14 cellular contexts compared by ENCODE assay signal in the genomic region with DNA sequence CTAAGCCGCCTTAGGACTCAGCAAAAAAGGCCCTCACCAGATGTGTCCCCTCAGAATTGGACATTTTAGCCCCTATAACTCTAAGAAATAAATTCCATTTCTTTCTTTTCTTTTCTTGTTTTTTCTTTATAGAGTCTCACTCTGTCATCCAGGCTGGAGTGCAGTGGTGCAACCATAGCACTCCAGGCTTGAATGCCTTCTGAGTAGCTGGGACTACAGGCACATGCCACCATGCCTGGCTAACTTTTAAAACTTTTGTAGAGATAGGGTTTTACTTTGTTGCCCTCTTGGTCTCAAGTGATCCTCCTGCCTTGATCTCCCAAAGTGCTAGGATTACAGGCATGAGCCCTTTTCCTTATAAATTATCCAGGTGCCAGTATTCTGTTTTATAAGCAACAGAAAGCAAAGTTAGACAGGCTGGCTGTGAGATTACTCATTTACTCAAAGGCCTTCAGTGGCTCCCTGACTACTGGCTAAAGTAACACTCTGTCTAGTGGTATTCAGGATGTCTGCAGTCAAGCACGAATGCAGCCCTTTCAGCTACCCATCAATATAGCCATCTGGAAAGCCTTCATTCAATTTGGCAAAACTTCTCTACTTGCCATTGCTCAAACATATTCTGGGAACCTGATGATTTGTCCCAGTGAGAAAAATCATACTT.
DNase-seq lines count a peak whose midpoint lies in the region; ATAC-seq and TF ChIP-seq lines count a peak whose summit lies in the region.
"Had no signal": no experiment of that assay in that cellular context is flagged by ENCODE, and none has a peak within 500 bp of the region (broad histone marks: within the 10 kb centered on the region; RNA-seq: fewer than 3 reads in every experiment).

No MANE protein-coding gene starts in this region.

- H3K36me3 ChIP-seq in heart right ventricle = peaks cover 0 to 29% (median 0%) of the 10 kb centered on the region in 9 donors
- no peaks in the 10 kb centered on the region for H3K36me3 ChIP-seq in smooth muscle cell (ENCODE audit: low read depth)
- H3K36me3 ChIP-seq: SJSA1 had no signal

- no peaks in the 10 kb centered on the region for H3K27me3 Mint-ChIP-seq in T-helper 1 cell treated with Interleukin-12 subunit alpha and Interleukin-12 subunit beta and Interleukin-4 antibody, amounts not matched to agents 30 μg/mL and 1 μg/mL, for 36 hours (ENCODE audit: low read depth)
- H3K27me3 Mint-ChIP-seq in T-helper 2 cell treated with Interferon-gamma antibody and Interleukin-4, amounts not matched to agents 5 μg/mL and 100 μg/mL, for 36 hours (ENCODE audit: low read depth) = no peaks in the 10 kb centered on the region
- H3K27me3 Mint-ChIP-seq in nephron progenitor cell (ENCODE audit: low read depth, poor library complexity) = peaks cover 3% of the 10 kb centered on the region

- peak overlapping the region; percentile 92 for H3K27ac Mint-ChIP-seq in T-helper 1 cell treated with Interleukin-12 subunit alpha and Interleukin-12 subunit beta and Interleukin-4 antibody, amounts not matched to agents 30 μg/mL and 1 μg/mL, for 36 hours
- peak overlapping the region; percentile 97 for H3K27ac Mint-ChIP-seq in T-helper 2 cell treated with Interferon-gamma antibody and Interleukin-4, amounts not matched to agents 5 μg/mL and 100 μg/mL, for 36 hours
- peak overlapping the region; percentile 48 for H3K27ac Mint-ChIP-seq in nephron progenitor cell

- no peak overlapping the region for H3K4me3 ChIP-seq in heart right ventricle
- no peak overlapping the region for H3K4me3 ChIP-seq in smooth muscle cell
- H3K4me3 ChIP-seq: left ventricle myocardium inferior, SJSA1 had no signal

- H3K27me3 ChIP-seq in heart right ventricle = no peaks in the 10 kb centered on the region
- no peaks in the 10 kb centered on the region for H3K27me3 ChIP-seq in smooth muscle cell (ENCODE audit: low read depth)
- H3K27me3 ChIP-seq: SJSA1 had no signal

- H3K9me3 ChIP-seq in heart right ventricle (no peaks in the 10 kb centered on the region), smooth muscle cell (replicated peaks; ENCODE audit: low read depth) (no peaks in the 10 kb centered on the region)
- H3K9me3 ChIP-seq: left ventricle myocardium inferior, SJSA1 had no signal

- peak overlapping the region; percentile 14 for H3K4me3 Mint-ChIP-seq in T-helper 1 cell treated with Interleukin-12 subunit alpha and Interleukin-12 subunit beta and Interleukin-4 antibody, amounts not matched to agents 30 μg/mL and 1 μg/mL, for 36 hours
- H3K4me3 Mint-ChIP-seq in T-helper 2 cell treated with Interferon-gamma antibody and Interleukin-4, amounts not matched to agents 5 μg/mL and 100 μg/mL, for 36 hours = peak overlapping the region; percentile 55
- H3K4me3 Mint-ChIP-seq in nephron progenitor cell = no peak overlapping the region

- H2AFZ ChIP-seq in smooth muscle cell (ENCODE audit: low read depth) = no peak overlapping the region

- 92 to 94% methylated on average over 2 of the region's 2 CpGs for WGBS in heart right ventricle, 2 donors
- 91% methylated on average over 2 of the region's 2 CpGs for WGBS in smooth muscle cell (ENCODE audit: low lambda C conversion rate)

- H3K27ac ChIP-seq in heart right ventricle (peak overlapping the region in 1 of 10 donors; percentile 74), smooth muscle cell (ENCODE audit: low read depth) (no peak overlapping the region)
- H3K27ac ChIP-seq: 22Rv1, left ventricle myocardium inferior, SJSA1 had no signal

- no peaks in the 10 kb centered on the region for H4K20me1 ChIP-seq in smooth muscle cell (ENCODE audit: low read depth)

- H3K4me1 Mint-ChIP-seq in T-helper 1 cell treated with Interleukin-12 subunit alpha and Interleukin-12 subunit beta and Interleukin-4 antibody, amounts not matched to agents 30 μg/mL and 1 μg/mL, for 36 hours (ENCODE audit: low read depth) = peaks cover 57% of the 10 kb centered on the region
- peaks cover 57% of the 10 kb centered on the region for H3K4me1 Mint-ChIP-seq in T-helper 2 cell treated with Interferon-gamma antibody and Interleukin-4, amounts not matched to agents 5 μg/mL and 100 μg/mL, for 36 hours (ENCODE audit: low read depth)
- H3K4me1 Mint-ChIP-seq in nephron progenitor cell = peaks cover 33% of the 10 kb centered on the region

- ATAC-seq in HG02759 (IDR thresholded peaks at IDR 0.05; ENCODE audit: unreplicated experiment) (peak; percentile 40), heart right ventricle (no peak)

- TF ChIP-seq CTCF in nephron progenitor cell (IDR thresholded peaks at IDR 0.05) (no peak), heart right ventricle (IDR thresholded peaks at IDR 0.05) (no peak), smooth muscle cell (IDR thresholded peaks at IDR 0.05; ENCODE audit: borderline replicate concordance, insufficient read depth, poor library complexity, severe bottlenecking) (no peak)

- H3F3A ChIP-seq in smooth muscle cell (ENCODE audit: low read depth) = no peaks in the 10 kb centered on the region

- no peak overlapping the region for H3K4me2 ChIP-seq in smooth muscle cell

- no peaks in the 10 kb centered on the region for H3K9me3 Mint-ChIP-seq in T-helper 1 cell treated with Interleukin-12 subunit alpha and Interleukin-12 subunit beta and Interleukin-4 antibody, amounts not matched to agents 30 μg/mL and 1 μg/mL, for 36 hours
- H3K9me3 Mint-ChIP-seq in T-helper 2 cell treated with Interferon-gamma antibody and Interleukin-4, amounts not matched to agents 5 μg/mL and 100 μg/mL, for 36 hours = no peaks in the 10 kb centered on the region
- no peaks in the 10 kb centered on the region for H3K9me3 Mint-ChIP-seq in nephron progenitor cell

- intact Hi-C loops in heart right ventricle (cut with DNase I) = no loop called here

- H3K4me1 ChIP-seq in heart right ventricle = peaks cover 0 to 17% (median 0%) of the 10 kb centered on the region in 9 donors
- no peaks in the 10 kb centered on the region for H3K4me1 ChIP-seq in smooth muscle cell (ENCODE audit: low read depth)
- H3K4me1 ChIP-seq: left ventricle myocardium inferior, SJSA1 had no signal

- H3K36me3 Mint-ChIP-seq in T-helper 1 cell treated with Interleukin-12 subunit alpha and Interleukin-12 subunit beta and Interleukin-4 antibody, amounts not matched to agents 30 μg/mL and 1 μg/mL, for 36 hours (ENCODE audit: low read depth) = peaks cover 1% of the 10 kb centered on the region
- H3K36me3 Mint-ChIP-seq in T-helper 2 cell treated with Interferon-gamma antibody and Interleukin-4, amounts not matched to agents 5 μg/mL and 100 μg/mL, for 36 hours (ENCODE audit: low read depth) = peaks cover 2% of the 10 kb centered on the region
- H3K36me3 Mint-ChIP-seq in nephron progenitor cell (ENCODE audit: low read depth) = no peaks in the 10 kb centered on the region

- H3K9ac ChIP-seq in smooth muscle cell (ENCODE audit: low read depth) = no peak overlapping the region

- no peaks in the 10 kb centered on the region for H3K79me2 ChIP-seq in smooth muscle cell (ENCODE audit: low read depth)

- DNase-seq in T-helper 1 cell (no peak), nephron progenitor cell (no peak), foreskin melanocyte (no peak), heart right ventricle (no peak), smooth muscle cell (lab: John Stamatoyannopoulos, UW; ENCODE audit: unreplicated experiment) (no peak)
- DNase-seq in T-helper 2 cell treated with Interferon-gamma antibody and Interleukin-4, amounts not matched to agents 5 μg/mL and 100 μg/mL, for 36 hours (ENCODE audit: low spot score) = no peak
- DNase-seq: activated naive CD4-positive, alpha-beta T cell; left ventricle myocardium inferior; occipital lobe; stimulated activated CD4-positive, alpha-beta T cell treated with anti-CD3 and anti-CD28 coated beads, Interleukin-1b, Interleukin-23, amount 100 ng/mL, for 48 hours had no signal
